Comparison of ENCODE assay signal across 20 cellular contexts in genomic region chr13:106173346-106173745, GRCh38.
"Had no signal": no experiment of that assay in that cellular context is flagged by ENCODE, and none has a peak within 500 bp of the region (broad histone marks: within the 10 kb centered on the region; RNA-seq: fewer than 3 reads in every experiment).

No MANE protein-coding gene starts in this region.

- H3K4me3 ChIP-seq: ascending aorta, right atrium auricular region, suprapubic skin had no signal

- ATAC-seq: activated CD8-positive, alpha-beta memory T cell treated with anti-CD3 and anti-CD28 coated beads, Interleukin-2, amount 10 ng/mL, durations not matched to agents 7 days and 5 days; effector memory CD8-positive, alpha-beta T cell; left lobe of liver; naive thymus-derived CD4-positive, alpha-beta T cell; stimulated activated naive CD8-positive, alpha-beta T cell treated with anti-CD3 and anti-CD28 coated beads, Interleukin-15, Interleukin-2, amounts not matched to agents 100 U/mL and 50 U/mL, for 24 hours had no signal

- H3K4me1 ChIP-seq: ascending aorta, right atrium auricular region, suprapubic skin had no signal

- H3K4me3 Mint-ChIP-seq: activated CD8-positive, alpha-beta memory T cell treated with anti-CD3 and anti-CD28 coated beads, Interleukin-2, amount 10 ng/mL, durations not matched to agents 7 days and 5 days; activated naive CD4-positive, alpha-beta T cell treated with anti-CD3 and anti-CD28 coated beads, Interleukin-2, amount 10 ng/mL, durations not matched to agents 7 days and 5 days; effector memory CD8-positive, alpha-beta T cell; immature natural killer cell; naive thymus-derived CD4-positive, alpha-beta T cell; T-helper 1 cell treated with Interleukin-12 subunit alpha and Interleukin-12 subunit beta and Interleukin-4 antibody, amounts not matched to agents 30 μg/mL and 1 μg/mL, for 36 hours; type B pancreatic cell had no signal

- H3K36me3 ChIP-seq: ascending aorta, right atrium auricular region, suprapubic skin, WERI-Rb-1 had no signal

- H3K27me3 ChIP-seq: ascending aorta, right atrium auricular region, suprapubic skin had no signal

- H3K9me3 Mint-ChIP-seq: activated naive CD4-positive, alpha-beta T cell treated with anti-CD3 and anti-CD28 coated beads, Interleukin-2, amount 10 ng/mL, durations not matched to agents 7 days and 5 days; T-helper 1 cell treated with Interleukin-12 subunit alpha and Interleukin-12 subunit beta and Interleukin-4 antibody, amounts not matched to agents 30 μg/mL and 1 μg/mL, for 36 hours; type B pancreatic cell had no signal

- H3K27ac Mint-ChIP-seq: activated CD8-positive, alpha-beta memory T cell treated with anti-CD3 and anti-CD28 coated beads, Interleukin-2, amount 10 ng/mL, durations not matched to agents 7 days and 5 days; activated naive CD4-positive, alpha-beta T cell treated with anti-CD3 and anti-CD28 coated beads, Interleukin-2, amount 10 ng/mL, durations not matched to agents 7 days and 5 days; effector memory CD8-positive, alpha-beta T cell; immature natural killer cell; naive thymus-derived CD4-positive, alpha-beta T cell; T-helper 1 cell treated with Interleukin-12 subunit alpha and Interleukin-12 subunit beta and Interleukin-4 antibody, amounts not matched to agents 30 μg/mL and 1 μg/mL, for 36 hours; type B pancreatic cell had no signal

- DNase-seq: activated CD4-positive, alpha-beta T cell treated with anti-CD3 and anti-CD28 coated beads, Interleukin-2, amount 50 U/mL, for 48 hours; activated CD8-positive, alpha-beta memory T cell treated with anti-CD3 and anti-CD28 coated beads, Interleukin-2, amount 10 ng/mL, durations not matched to agents 7 days and 5 days; activated naive CD4-positive, alpha-beta T cell treated with anti-CD3 and anti-CD28 coated beads, Interleukin-2, amount 10 ng/mL, durations not matched to agents 7 days and 5 days; activated T-cell treated with anti-CD3 and anti-CD28 coated beads, Interleukin-2, amount 50 U/mL, for 1 hour; dermis blood vessel endothelial cell; effector memory CD8-positive, alpha-beta T cell; foreskin melanocyte; head of caudate nucleus; immature natural killer cell; naive thymus-derived CD4-positive, alpha-beta T cell; small intestine; stimulated activated CD4-positive, alpha-beta T cell treated with anti-CD3 and anti-CD28 coated beads, Interleukin-4, amount 100 ng/mL, for 24 hours; stimulated activated naive CD8-positive, alpha-beta T cell treated with anti-CD3 and anti-CD28 coated beads, Interleukin-15, Interleukin-2, amounts not matched to agents 100 U/mL and 50 U/mL, for 24 hours; WERI-Rb-1 had no signal

- H3K27ac ChIP-seq: ascending aorta, right atrium auricular region, suprapubic skin, WERI-Rb-1 had no signal

- H3K9me3 ChIP-seq: ascending aorta, right atrium auricular region, suprapubic skin had no signal

- H3K36me3 Mint-ChIP-seq: activated CD8-positive, alpha-beta memory T cell treated with anti-CD3 and anti-CD28 coated beads, Interleukin-2, amount 10 ng/mL, durations not matched to agents 7 days and 5 days; activated naive CD4-positive, alpha-beta T cell treated with anti-CD3 and anti-CD28 coated beads, Interleukin-2, amount 10 ng/mL, durations not matched to agents 7 days and 5 days; immature natural killer cell; type B pancreatic cell had no signal

- H3K4me1 Mint-ChIP-seq: activated CD8-positive, alpha-beta memory T cell treated with anti-CD3 and anti-CD28 coated beads, Interleukin-2, amount 10 ng/mL, durations not matched to agents 7 days and 5 days; activated naive CD4-positive, alpha-beta T cell treated with anti-CD3 and anti-CD28 coated beads, Interleukin-2, amount 10 ng/mL, durations not matched to agents 7 days and 5 days; immature natural killer cell; naive thymus-derived CD4-positive, alpha-beta T cell had no signal
